In the genomic region with DNA sequence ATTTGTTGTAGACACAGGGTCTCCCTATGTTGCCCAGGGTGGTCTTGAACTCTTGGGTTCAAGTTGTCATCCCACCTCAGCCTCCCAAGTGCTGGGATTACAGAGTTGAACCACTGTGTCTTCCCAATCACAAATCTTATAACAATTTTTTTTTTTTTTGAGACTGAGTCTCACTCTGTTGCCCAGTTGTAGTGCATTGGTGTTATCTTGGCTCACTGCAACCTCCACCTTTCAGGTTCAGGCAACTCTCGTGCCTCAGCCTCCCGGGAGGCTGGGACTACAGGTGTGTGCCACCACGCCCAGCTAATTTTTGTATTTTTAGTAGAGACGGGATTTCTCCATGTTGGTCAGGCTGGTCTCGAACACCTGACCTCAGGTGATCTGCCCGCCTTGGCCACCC, we compare ENCODE assay signal across 4 cellular contexts. TPM values are rescaled to one million over a fixed set of nuclear protein-coding genes. Genes with fewer than 3 reads are reported as not detected.
"Had no signal": no experiment of that assay in that cellular context is flagged by ENCODE, and none has a peak within 500 bp of the region (broad histone marks: within the 10 kb centered on the region; RNA-seq: fewer than 3 reads in every experiment).

No MANE protein-coding gene starts in this region.

RNA-seq across cellular contexts. Expression of a gene that starts 3.7 kb away (rescaled TPM):
- total RNA-seq: activated CD4-positive, alpha-beta memory T cell treated with anti-CD3 and anti-CD28 coated beads, Interleukin-2, amount 10 ng/mL, durations not matched to agents 7 days and 5 days; activated CD4-positive, alpha-beta T cell treated with anti-CD3 and anti-CD28 coated beads, Interleukin-2, amount 10 ng/mL, durations not matched to agents 7 days and 5 days; activated naive CD8-positive, alpha-beta T cell treated with anti-CD3 and anti-CD28 coated beads, Interleukin-2, amount 10 ng/mL, durations not matched to agents 7 days and 5 days; T-helper 1 cell treated with Interleukin-12 subunit alpha and Interleukin-12 subunit beta and Interleukin-4 antibody, amounts not matched to agents 30 ng/mL and 1 ng/mL, for 36 hours had no signal
